Comparison of ENCODE assay signal across 19 cellular contexts in genomic region chr2:99439989-99440388, GRCh38. TPM values are rescaled to one million over a fixed set of nuclear protein-coding genes. Genes with fewer than 3 reads are reported as not detected.
DNase-seq lines count a peak whose midpoint lies in the region; TF ChIP-seq lines count a peak whose summit lies in the region.
"Had no signal": no experiment of that assay in that cellular context is flagged by ENCODE, and none has a peak within 500 bp of the region (broad histone marks: within the 10 kb centered on the region; RNA-seq: fewer than 3 reads in every experiment).

No MANE protein-coding gene starts in this region.

- no peak overlapping the region for H4K8ac ChIP-seq in H9 (replicated peaks; ENCODE audit: insufficient read length, low read depth, low read length)

- H2AFZ ChIP-seq in H9 (ENCODE audit: low read length), result no peak overlapping the region
- H2AFZ ChIP-seq: GM23248 had no signal

- no peak overlapping the region for H2BK120ac ChIP-seq in H9 (ENCODE audit: low read depth, low read length, poor library complexity, severe bottlenecking)

- no peak overlapping the region for H3K23ac ChIP-seq in H9 (ENCODE audit: insufficient read length, low read depth, low read length)

- H3K4me2 ChIP-seq in H9 (ENCODE audit: insufficient read depth, insufficient read length, low read length), result peak overlapping the region; percentile 67

- no peak overlapping the region; a peak in 1 of 5 replicates for H3K4me3 Mint-ChIP-seq in H9
- H3K4me3 Mint-ChIP-seq: CD4-positive, CD25-positive, alpha-beta regulatory T cell; CD8-positive, alpha-beta memory T cell had no signal

- no peak overlapping the region for H3K4me3 ChIP-seq in NT2/D1 (ENCODE audit: insufficient read length, low read depth)
- peak overlapping the region; percentile 1 for H3K4me3 ChIP-seq in iPS-18a (ENCODE audit: low read length)
- H3K4me3 ChIP-seq: GM12878, GM23248, K562 had no signal

- no peaks in the 10 kb centered on the region; the same call in 1 of the 2 replicates for H3K79me2 ChIP-seq in H9 (ENCODE audit: insufficient read depth, low read length)

- H3K79me1 ChIP-seq in H9 (ENCODE audit: insufficient read depth, low read depth, low read length, poor library complexity, severe bottlenecking), result no peaks in the 10 kb centered on the region

- H3K9me3 ChIP-seq in H9 (ENCODE audit: control insufficient read depth, low read depth, low read length), result no peaks in the 10 kb centered on the region
- H3K9me3 ChIP-seq in NT2/D1 (ENCODE audit: insufficient read depth, low read length), result no peaks in the 10 kb centered on the region
- no peaks in the 10 kb centered on the region for H3K9me3 ChIP-seq in iPS-18a (ENCODE audit: control insufficient read depth, low read depth, low read length)
- H3K9me3 ChIP-seq: BE2C had no signal

- no CpG with 5 or more reads among the region's 4 CpGs for WGBS in H9 (ENCODE audit: extremely low coverage, insufficient read length, low lambda C conversion rate)

- no peak overlapping the region for H2BK20ac ChIP-seq in H9 (ENCODE audit: low read depth, low read length, poor library complexity, severe bottlenecking)

- no peaks in the 10 kb centered on the region for H4K20me1 ChIP-seq in H9 (ENCODE audit: control insufficient read depth, insufficient read depth, insufficient read length)

- H3K27me3 ChIP-seq in H9 (ENCODE audit: insufficient read depth, low read length) (no peaks in the 10 kb centered on the region), NT2/D1 (ENCODE audit: insufficient read depth, insufficient read length) (no peaks in the 10 kb centered on the region), iPS-18a (ENCODE audit: control insufficient read depth, insufficient read depth, low read length) (no peaks in the 10 kb centered on the region)
- H3K27me3 ChIP-seq: BE2C had no signal

- H3K4me1 Mint-ChIP-seq in H9, result peaks cover 14 to 23% of the 10 kb centered on the region in 2 experiments

- peaks cover 7 to 23% (median 23%) of the 10 kb centered on the region in 3 experiments for H3K36me3 Mint-ChIP-seq in H9 (ENCODE audit: insufficient read depth in 1 of 3, low read depth in 3 of 3)

- H3K18ac ChIP-seq in H9 (ENCODE audit: insufficient read length, low read depth, low read length), result no peak overlapping the region

- no peak overlapping the region for H2BK15ac ChIP-seq in H9 (ENCODE audit: low read depth, low read length)

- no peak overlapping the region for H4K91ac ChIP-seq in H9 (ENCODE audit: insufficient read length, low read depth, low read length)

- DNase-seq in H9 (no peak), NT2/D1 (ENCODE audit: low read depth, low spot score) (peak; percentile 5), medulla oblongata (ENCODE audit: extremely low spot score) (no peak), NCI-H1417 treated with DMSO at 0.1 percent for 48 hours (lab: John Stamatoyannopoulos, UW) (no peak)
- no peak for DNase-seq in effector CD4-positive, alpha-beta T cell
- DNase-seq: BE2C; C1 segment of cervical spinal cord; CD8-positive, alpha-beta memory T cell; COR-L47; DMS 273 treated with DMSO at 0.1 percent for 48 hours; DMS53; DND-41; EL; GM23248; IMR-90 had no signal

- H3K27ac ChIP-seq in H9 (ENCODE audit: insufficient read length, low read depth, low read length) (peak overlapping the region; percentile 65), iPS-18a (ENCODE audit: low read length) (no peak overlapping the region)
- H3K27ac ChIP-seq: GM23248 had no signal

- H4K5ac ChIP-seq in H9 (ENCODE audit: insufficient read length, low read depth, low read length), result no peak overlapping the region

- H3K14ac ChIP-seq in H9 (ENCODE audit: insufficient read depth, low read length), result no peak overlapping the region

- H3K36me3 ChIP-seq in NT2/D1 (ENCODE audit: insufficient read depth, insufficient read length, low read length) (peaks cover 34% of the 10 kb centered on the region), iPS-18a (ENCODE audit: control insufficient read depth, low read depth, low read length) (peaks cover 16% of the 10 kb centered on the region)
- H3K36me3 ChIP-seq: BE2C had no signal

- no peak overlapping the region for H3K4ac ChIP-seq in H9 (ENCODE audit: low read depth, low read length)

- no peaks in the 10 kb centered on the region for H3K9me3 Mint-ChIP-seq in H9
- H3K9me3 Mint-ChIP-seq: CD4-positive, CD25-positive, alpha-beta regulatory T cell; CD8-positive, alpha-beta memory T cell had no signal

- H3K27ac Mint-ChIP-seq in H9, result peak overlapping the region in 1 of 3 experiments; percentile 82; a peak in 1 of 7 replicates

- H3K23me2 ChIP-seq in H9 (ENCODE audit: insufficient read length, low read depth, low read length, poor library complexity, severe bottlenecking), result no peaks in the 10 kb centered on the region

- no peak overlapping the region for H3K56ac ChIP-seq in H9 (ENCODE audit: insufficient read length, low read depth, low read length)

- H3K9ac ChIP-seq in H9 (ENCODE audit: extremely low read depth, insufficient read length, low read length) (no peak overlapping the region), NT2/D1 (ENCODE audit: insufficient read length, low read depth) (no peak overlapping the region), iPS-18a (ENCODE audit: low read length) (no peak overlapping the region)
- H3K9ac ChIP-seq: GM23248 had no signal

- H3K4me1 ChIP-seq in H9 (ENCODE audit: insufficient read depth, low read length), result peaks cover 8% of the 10 kb centered on the region; the same call in 1 of the 2 replicates
- H3K4me1 ChIP-seq in NT2/D1 (ENCODE audit: insufficient read depth, insufficient read length), result no peaks in the 10 kb centered on the region
- peaks cover 15% of the 10 kb centered on the region for H3K4me1 ChIP-seq in iPS-18a (ENCODE audit: control insufficient read depth, low read depth, low read length)
- H3K4me1 ChIP-seq: BE2C had no signal

- H3K27me3 Mint-ChIP-seq in H9 (ENCODE audit: low read depth), result no peaks in the 10 kb centered on the region
- H3K27me3 Mint-ChIP-seq: CD4-positive, CD25-positive, alpha-beta regulatory T cell; CD8-positive, alpha-beta memory T cell had no signal

- H3T11ph ChIP-seq in H9 (ENCODE audit: low read length), result no peak overlapping the region

- no peak overlapping the region for H2BK12ac ChIP-seq in H9 (ENCODE audit: insufficient read length, low read depth, low read length)

- TF ChIP-seq CTCF in H9 (conservative IDR thresholded peaks at IDR 0.05), result no peak

- no peak overlapping the region for H2AK5ac ChIP-seq in H9 (ENCODE audit: insufficient read length, low read length)

- no peak overlapping the region for H2BK5ac ChIP-seq in H9 (ENCODE audit: insufficient read length, low read length)

RNA-seq across cellular contexts. Expression of gene REV1, which starts 49.8 kb away (rescaled TPM):
- total RNA-seq in H9 (2021), result 41.6 and 43.1 TPM in 2 replicates
